Comparison of ENCODE assay signal across 8 cellular contexts in the genomic region with DNA sequence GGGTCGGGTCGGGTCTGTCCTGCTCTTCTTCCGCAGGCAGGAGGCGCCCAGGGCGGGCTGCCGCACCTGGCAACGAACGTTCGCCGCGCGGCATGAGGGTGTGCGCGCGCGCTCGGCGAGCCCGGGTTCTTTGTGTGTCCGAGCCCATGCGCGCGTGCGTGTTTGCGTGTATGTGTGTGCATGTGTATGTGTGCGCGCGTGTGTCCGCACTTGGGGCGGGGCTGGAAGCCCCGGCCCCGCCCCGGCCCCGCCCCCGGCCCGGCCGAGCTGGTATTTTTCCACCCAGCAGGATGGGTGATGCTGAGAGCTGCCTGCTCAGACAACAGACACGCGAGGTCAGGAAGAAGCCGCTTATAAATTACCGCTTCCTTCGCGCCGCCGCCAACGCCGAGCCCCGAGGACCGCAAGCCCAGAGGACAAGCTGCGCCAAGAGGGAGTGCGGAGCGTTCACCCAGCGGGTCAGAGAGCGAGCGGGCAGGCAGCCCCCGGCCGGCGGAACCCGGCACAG. TPM values are rescaled to one million over a fixed set of nuclear protein-coding genes. Genes with fewer than 3 reads are reported as not detected.
DNase-seq lines count a peak whose midpoint lies in the region; ATAC-seq and TF ChIP-seq lines count a peak whose summit lies in the region.

A gene (plus strand): TSS at position 303 of the 508 bp plus-strand sequence. CDS start 41,029 bp downstream, outside the sequence.

- peak within 1 kb of the TSS; percentile 96 to 100 (median 98) for H3K27ac Mint-ChIP-seq in CD4-positive, alpha-beta memory T cell

- ATAC-seq in GM19397 (IDR thresholded peaks at IDR 0.05; ENCODE audit: unreplicated experiment) (peak; percentile 77), HG03565 (IDR thresholded peaks at IDR 0.05; ENCODE audit: unreplicated experiment) (peak; percentile 64)

- H3K36me3 Mint-ChIP-seq in CD4-positive, alpha-beta memory T cell = peaks cover 0 to 21% of the 10 kb centered on the region in 2 donors

- H3K4me1 Mint-ChIP-seq in CD4-positive, alpha-beta memory T cell = peaks cover 31 to 70% (median 45%) of the 10 kb centered on the region in 4 donors

- CTCF ChIA-PET in CD4-positive, alpha-beta memory T cell (lab: Charles Lee; ENCODE audit: partially characterized antibody) = interaction anchor here (0.7 to 8.4 kb wide), 19 partner anchors 9 to 745 kb away, joined by 3 to 124 read pairs (median 5); a partner anchor contains a TSS

- H3K4me1 ChIP-seq in CD4-positive, alpha-beta memory T cell (ENCODE audit: insufficient read depth, low read length) = peaks cover 51% of the 10 kb centered on the region

- H3K27ac ChIP-seq in CD4-positive, alpha-beta memory T cell (ENCODE audit: low read depth, low read length) = peak within 1 kb of the TSS; percentile 83
- H3K27ac ChIP-seq in dorsolateral prefrontal cortex = peak within 1 kb of the TSS in 57 of 59 donors; percentile 69 to 96 (median 87)

- POLR2A ChIA-PET in CD4-positive, alpha-beta memory T cell (lab: Charles Lee; ENCODE audit: partially characterized antibody) = interaction anchor here (0.6 to 15.7 kb wide), 18 partner anchors 10 to 536 kb away, joined by 3 to 394 read pairs (median 8); a partner anchor contains a TSS

- H3K9me3 Mint-ChIP-seq in CD4-positive, alpha-beta memory T cell = no peaks in the 10 kb centered on the region

- H3K27me3 Mint-ChIP-seq in CD4-positive, alpha-beta memory T cell = no peaks in the 10 kb centered on the region

- WGBS in lower leg skin, 2 donors = 0% methylated on average over 30 to 49 of the region's 59 CpGs

- H3K36me3 ChIP-seq in CD4-positive, alpha-beta memory T cell (ENCODE audit: insufficient read depth, low read length) = no peaks in the 10 kb centered on the region

- peak within 1 kb of the TSS; percentile 62 to 100 for H3K4me3 ChIP-seq in CD4-positive, alpha-beta memory T cell (ENCODE audit: low read length in 2 of 2)
- H3K4me3 ChIP-seq in dorsolateral prefrontal cortex (peak within 1 kb of the TSS; percentile 55 to 96 (median 82)), lower leg skin (ENCODE audit: low read depth, poor library complexity, severe bottlenecking) (peak within 1 kb of the TSS; percentile 57)

- peak within 1 kb of the TSS; percentile 96 to 100 (median 97) for H3K4me3 Mint-ChIP-seq in CD4-positive, alpha-beta memory T cell

- TF ChIP-seq CTCF in dorsolateral prefrontal cortex (IDR thresholded peaks at IDR 0.05 in 54 of 56, conservative IDR thresholded peaks at IDR 0.05 in 2 of 56; ENCODE audit: low read depth in 1 of 56, partially characterized antibody in 56 of 56) (peak in 50 of 56 donors; percentile 4 to 62 (median 36)), lower leg skin (IDR thresholded peaks at IDR 0.05) (no peak)

- no peaks in the 10 kb centered on the region for H3K9me3 ChIP-seq in CD4-positive, alpha-beta memory T cell (ENCODE audit: control insufficient read depth in 1 of 2, low read length in 2 of 2)

- TF ChIP-seq POLR2A in lower leg skin (IDR thresholded peaks at IDR 0.05) = peak in 1 of 2 donors; percentile 19

- intact Hi-C loops in CD4-positive, alpha-beta memory T cell (cut with micrococcal nuclease) = loop anchor here (1.0 to 2.0 kb wide), 10 partner anchors 24 to 696 kb away; a partner anchor contains a TSS
- intact Hi-C loops in dorsolateral prefrontal cortex (cut with DNase I) (loop anchor here (2.0 to 10.0 kb wide), 4 partner anchors 50 to 140 kb away; no protein-coding TSS in a partner anchor), lower leg skin (cut with DNase I; ENCODE audit: low total_unique reads) (no loop called here)

- no peaks in the 10 kb centered on the region for H3K27me3 ChIP-seq in CD4-positive, alpha-beta memory T cell (ENCODE audit: insufficient read depth, low read length)
- H3K27me3 ChIP-seq in dorsolateral prefrontal cortex = no peaks in the 10 kb centered on the region

- peak; percentile 93 to 96 (median 95) for DNase-seq in CD4-positive, alpha-beta memory T cell
- DNase-seq in NCI-H774 (lab: John Stamatoyannopoulos, UW) (peak; percentile 89), dorsolateral prefrontal cortex (peak; percentile 91 to 96 (median 94)), lower leg skin (ENCODE audit: low spot score in 2 of 2) (peak; percentile 92 to 99)
- peak; percentile 92 to 94 for DNase-seq in activated CD4-positive, alpha-beta T cell treated with anti-CD3 and anti-CD28 coated beads, Interleukin-2, amount 50 U/mL, for 48 hours
- DNase-seq in stimulated activated CD4-positive, alpha-beta T cell treated with anti-CD3 and anti-CD28 coated beads, Interleukin-4, amount 100 ng/mL, for 4 hours = peak; percentile 95

RNA-seq across cellular contexts. Expression of the gene that starts here (rescaled TPM):
- 10 to 100 TPM; 50.6 to 51.8 TPM for total RNA-seq in CD4-positive, alpha-beta memory T cell
- 1 to 10 TPM; 3.8 to 8.8 TPM for polyA plus RNA-seq in CD4-positive, alpha-beta memory T cell
- total RNA-seq in dorsolateral prefrontal cortex (10 to 100 TPM; 17.9 to 78.1 (median 30.7) TPM), lower leg skin (100 to 1,000 TPM in 1 of 4 donors, 10 to 100 TPM in 3; 34.4 to 166 (median 55.2) TPM)

Comparison
In these comparisons a context has a peak if more than half of its experiments do, and no peak if none do; other contexts are left out.
1. Peak in every context shown above with its lines: DNase-seq, ATAC-seq, H3K4me3 ChIP-seq and H3K27ac ChIP-seq.
2. CTCF ChIP-seq: peak in dorsolateral prefrontal cortex (50 of 56); none in lower leg skin (0 of 3).